In the genomic region with DNA sequence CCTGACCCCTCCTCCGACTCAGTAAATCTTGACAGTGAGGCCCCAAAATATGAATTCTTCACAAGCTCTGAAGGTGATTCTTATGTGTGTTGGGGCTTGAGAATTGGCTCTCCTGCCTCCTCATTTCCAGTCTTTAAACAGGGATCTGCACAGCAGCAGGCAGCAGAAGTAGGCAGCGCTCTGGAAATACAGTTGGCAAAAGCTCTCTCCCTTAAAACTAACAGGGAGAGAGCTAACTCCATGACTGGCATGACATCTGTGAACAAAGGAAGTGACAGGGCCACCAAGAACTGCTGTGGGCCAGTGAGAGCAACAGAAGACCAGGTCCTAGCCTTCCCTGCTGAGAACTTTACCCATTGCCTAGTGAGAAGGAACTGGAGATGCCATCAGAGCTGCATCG, we compare ENCODE assay signal across 21 cellular contexts.
DNase-seq lines count a peak whose midpoint lies in the region; ATAC-seq, FAIRE-seq and TF ChIP-seq lines count a peak whose summit lies in the region.
"Had no signal": no experiment of that assay in that cellular context is flagged by ENCODE, and none has a peak within 500 bp of the region (broad histone marks: within the 10 kb centered on the region; RNA-seq: fewer than 3 reads in every experiment).

No MANE protein-coding gene starts in this region.

- 98% methylated on average over 3 of the region's 3 CpGs for WGBS in A549 (ENCODE audit: missing lambda C conversion rate)
- WGBS in IMR-90 (ENCODE audit: extremely low coverage in 2 of 2, insufficient read length in 1 of 2), 2 experiments, result no CpG with 5 or more reads among the region's 3 CpGs
- 100% methylated on average over 2 of the region's 3 CpGs for WGBS in esophagus muscularis mucosa

- no peak overlapping the region for H2AFZ ChIP-seq in IMR-90 (replicated peaks; ENCODE audit: low read length, poor library complexity)
- H2AFZ ChIP-seq: GM23338 had no signal

- no TSS peak for BruUV-seq in IMR-90 (replicated peaks; lab: Mats Ljungman, UMichigan)

- peak overlapping the region; percentile 56 for H2BK20ac ChIP-seq in IMR-90 (ENCODE audit: low read depth, low read length)

- no peaks in the 10 kb centered on the region for H3K79me1 ChIP-seq in IMR-90 (ENCODE audit: low read depth in 1 of 2, low read length in 2 of 2)

- H3K14ac ChIP-seq in IMR-90 (replicated peaks; ENCODE audit: low read depth, low read length), result peak overlapping the region; percentile 11

- intact Hi-C loops in IMR-90 (cut with micrococcal nuclease) (no loop called here), esophagus muscularis mucosa (cut with DNase I) (no loop called here)

- TF ChIP-seq CTCF in A549 (IDR thresholded peaks at IDR 0.05), result no peak
- no peak for TF ChIP-seq CTCF in IMR-90 (conservative IDR thresholded peaks at IDR 0.05; ENCODE audit: low read depth, low read length)
- no peak for TF ChIP-seq CTCF in esophagus muscularis mucosa (IDR thresholded peaks at IDR 0.05)

- in situ Hi-C loops in IMR-90 (cut with MboI; ENCODE audit: low sequenced_read_pairs), result no loop called here

- H2AK9ac ChIP-seq in IMR-90 (replicated peaks; ENCODE audit: low read depth, low read length, poor library complexity), result no peak overlapping the region

- peaks cover 15% of the 10 kb centered on the region for H3K9me1 ChIP-seq in IMR-90 (ENCODE audit: insufficient read depth, low read length)

- ATAC-seq in A549 (no peak), IMR-90 (ENCODE audit: low read depth) (no peak), GM19455 (IDR thresholded peaks at IDR 0.05; ENCODE audit: unreplicated experiment) (no peak), GM18873 (IDR thresholded peaks at IDR 0.05; ENCODE audit: low FRiP score, unreplicated experiment) (no peak)
- ATAC-seq: CD8-positive, alpha-beta T cell; GM12878; GM23338; HCT116 had no signal

- TF ChIP-seq EP300 in A549 (IDR thresholded peaks at IDR 0.05), result no peak
- no peak for TF ChIP-seq EP300 in esophagus muscularis mucosa (IDR thresholded peaks at IDR 0.05)

- H3K27me3 ChIP-seq in IMR-90 (ENCODE audit: control insufficient read depth, insufficient read depth, low read length), result no peaks in the 10 kb centered on the region
- H3K27me3 ChIP-seq in esophagus muscularis mucosa, result no peaks in the 10 kb centered on the region
- H3K27me3 ChIP-seq: BLaER1 had no signal

- H4K20me1 ChIP-seq in IMR-90 (ENCODE audit: insufficient read depth, low read length), result no peaks in the 10 kb centered on the region
- H4K20me1 ChIP-seq: BLaER1 had no signal

- H4K91ac ChIP-seq in IMR-90 (ENCODE audit: insufficient read depth, low read depth, low read length), result peak overlapping the region; percentile 51

- no peak for TF ChIP-seq RAD21 in A549 (conservative IDR thresholded peaks at IDR 0.05 in 1 of 2, IDR thresholded peaks at IDR 0.05 in 1 of 2)
- no peak for TF ChIP-seq RAD21 in IMR-90 (IDR thresholded peaks at IDR 0.05; ENCODE audit: low read length)

- dilution Hi-C loops in IMR-90 (cut with HindIII; ENCODE audit: low sequenced_read_pairs, unreplicated experiment), result no loop called here

- no peak overlapping the region for H2BK5ac ChIP-seq in IMR-90 (ENCODE audit: low read depth, low read length, poor library complexity, severe bottlenecking)

- H3K56ac ChIP-seq in IMR-90 (ENCODE audit: extremely low read depth, insufficient read depth, low read length), result no peak overlapping the region

- H3K27ac ChIP-seq in A549 (peak overlapping the region; percentile 36 to 86; a peak in 4 of 6 replicates), IMR-90 (ENCODE audit: insufficient read depth, low read length) (no peak overlapping the region), esophagus muscularis mucosa (replicated peaks in 1 of 4) (no peak overlapping the region)
- H3K27ac ChIP-seq: BLaER1, C4-2B had no signal

- H2BK15ac ChIP-seq in IMR-90 (ENCODE audit: low read depth, low read length), result peak overlapping the region; percentile 90; the same call in 2 of the 3 replicates

- H4K8ac ChIP-seq in IMR-90 (ENCODE audit: low read depth in 2 of 2, low read length in 2 of 2), result peak overlapping the region; percentile 26 to 85; a peak in 3 of 4 replicates

- no peak overlapping the region for H3K4me3 ChIP-seq in A549
- H3K4me3 ChIP-seq in IMR-90 (ENCODE audit: insufficient read depth, low read depth, low read length), result no peak overlapping the region
- H3K4me3 ChIP-seq in esophagus muscularis mucosa, result no peak overlapping the region
- H3K4me3 ChIP-seq: BLaER1, GM12878, GM23338 had no signal

- H4K5ac ChIP-seq in IMR-90 (ENCODE audit: low read depth, low read length), result peak overlapping the region; percentile 69; the same call in 1 of the 2 replicates

- peak overlapping the region; percentile 53 for H2BK120ac ChIP-seq in IMR-90 (ENCODE audit: low read depth, low read length)

- no peak for FAIRE-seq in A549 (lab: Jason Lieb, UNC)
- FAIRE-seq: GM12878, GM18507 had no signal

- H2AK5ac ChIP-seq in IMR-90 (ENCODE audit: low read depth, low read length), result peak overlapping the region; percentile 30; the same call in 1 of the 2 replicates

- no peak overlapping the region for H3K9ac ChIP-seq in IMR-90 (ENCODE audit: low read depth, low read length)
- H3K9ac ChIP-seq: BLaER1 had no signal

- DNase-seq in A549 (ENCODE audit: low read depth in 1 of 2, low spot score in 1 of 2), result no peak
- DNase-seq in IMR-90, result no peak
- peak; percentile 72 for DNase-seq in esophagus muscularis mucosa (ENCODE audit: extremely low spot score)
- no peak for DNase-seq in DMS114 treated with DMSO at 0.1 percent for 48 hours (lab: John Stamatoyannopoulos, UW; ENCODE audit: unreplicated experiment)
- DNase-seq: 8988T; Caco-2; CD4-positive, CD25-positive, alpha-beta regulatory T cell; CD8-positive, alpha-beta T cell; DMS153; DND-41; GDM1; H9; HFFc6 had no signal

- H3K36me3 ChIP-seq in IMR-90 (ENCODE audit: control insufficient read depth, insufficient read depth, low read length), result no peaks in the 10 kb centered on the region
- H3K36me3 ChIP-seq in esophagus muscularis mucosa, result no peaks in the 10 kb centered on the region
- H3K36me3 ChIP-seq: BLaER1 had no signal

- CTCF ChIA-PET in A549 (lab: Yijun Ruan, JAX), result interaction anchor here (2.0 kb wide), 1 partner anchor 15 kb away, joined by 6 read pairs; no protein-coding TSS in a partner anchor
- CTCF ChIA-PET in IMR-90 (lab: Yijun Ruan, JAX), result no interaction called here

- TF ChIP-seq POLR2A in A549 (IDR thresholded peaks at IDR 0.05; ENCODE audit: low read length), result no peak
- no peak for TF ChIP-seq POLR2A in IMR-90 (IDR thresholded peaks at IDR 0.05; ENCODE audit: low read depth, low read length)
- TF ChIP-seq POLR2A in esophagus muscularis mucosa (IDR thresholded peaks at IDR 0.05; ENCODE audit: low read depth), result no peak

- POLR2A ChIA-PET in A549 (lab: Yijun Ruan, JAX) (no interaction called here), IMR-90 (lab: Charles Lee; ENCODE audit: unreplicated experiment) (no interaction called here)

- H3K4me1 ChIP-seq in A549 (peaks cover 48% of the 10 kb centered on the region), IMR-90 (ENCODE audit: control insufficient read depth, insufficient read depth, low read length) (peaks cover 17% of the 10 kb centered on the region), esophagus muscularis mucosa (no peaks in the 10 kb centered on the region)
- H3K4me1 ChIP-seq: Caco-2 had no signal

- H3K23ac ChIP-seq in IMR-90 (ENCODE audit: low read depth, low read length), result peak overlapping the region; percentile 3; the same call in 1 of the 2 replicates

- no peaks in the 10 kb centered on the region for H3K9me3 ChIP-seq in A549
- H3K9me3 ChIP-seq in IMR-90 (ENCODE audit: control insufficient read depth, insufficient read depth, low read length), result no peaks in the 10 kb centered on the region
- H3K9me3 ChIP-seq in esophagus muscularis mucosa, result no peaks in the 10 kb centered on the region
- H3K9me3 ChIP-seq: BLaER1, Caco-2 had no signal

- H3K4ac ChIP-seq in IMR-90 (ENCODE audit: low read depth, low read length), result peak overlapping the region; percentile 39

- H3K4me2 ChIP-seq in A549 (no peak overlapping the region), IMR-90 (ENCODE audit: low read depth, low read length) (no peak overlapping the region)
- H3K4me2 ChIP-seq: BLaER1, GM23338 had no signal

- H3K18ac ChIP-seq in IMR-90 (ENCODE audit: low read depth, low read length), result peak overlapping the region; percentile 62; the same call in 1 of the 2 replicates

TF ChIP-seq in A549, 52 proteins besides CTCF, POLR2A, EP300 and RAD21 (continues in another document):
- no peak for TF ChIP-seq TFCP2L1 (CRISPR knock-in tag; IDR thresholded peaks at IDR 0.05)
- TF ChIP-seq CHD2 (IDR thresholded peaks at IDR 0.05; ENCODE audit: low read length, partially characterized antibody), result no peak
- no peak for TF ChIP-seq MAFK (IDR thresholded peaks at IDR 0.05; ENCODE audit: partially characterized antibody)
- TF ChIP-seq KDM5A (IDR thresholded peaks at IDR 0.05), result no peak
- no peak for TF ChIP-seq BHLHE40 (IDR thresholded peaks at IDR 0.05; ENCODE audit: low read depth, low read length)
- TF ChIP-seq, protein P1, sequence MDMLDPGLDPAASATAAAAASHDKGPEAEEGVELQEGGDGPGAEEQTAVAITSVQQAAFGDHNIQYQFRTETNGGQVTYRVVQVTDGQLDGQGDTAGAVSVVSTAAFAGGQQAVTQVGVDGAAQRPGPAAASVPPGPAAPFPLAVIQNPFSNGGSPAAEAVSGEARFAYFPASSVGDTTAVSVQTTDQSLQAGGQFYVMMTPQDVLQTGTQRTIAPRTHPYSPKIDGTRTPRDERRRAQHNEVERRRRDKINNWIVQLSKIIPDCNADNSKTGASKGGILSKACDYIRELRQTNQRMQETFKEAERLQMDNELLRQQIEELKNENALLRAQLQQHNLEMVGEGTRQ (IDR thresholded peaks at IDR 0.05), result no peak

TF ChIP-seq in IMR-90, 13 proteins besides CTCF, POLR2A, EP300 and RAD21:
- TF ChIP-seq, protein P2, sequence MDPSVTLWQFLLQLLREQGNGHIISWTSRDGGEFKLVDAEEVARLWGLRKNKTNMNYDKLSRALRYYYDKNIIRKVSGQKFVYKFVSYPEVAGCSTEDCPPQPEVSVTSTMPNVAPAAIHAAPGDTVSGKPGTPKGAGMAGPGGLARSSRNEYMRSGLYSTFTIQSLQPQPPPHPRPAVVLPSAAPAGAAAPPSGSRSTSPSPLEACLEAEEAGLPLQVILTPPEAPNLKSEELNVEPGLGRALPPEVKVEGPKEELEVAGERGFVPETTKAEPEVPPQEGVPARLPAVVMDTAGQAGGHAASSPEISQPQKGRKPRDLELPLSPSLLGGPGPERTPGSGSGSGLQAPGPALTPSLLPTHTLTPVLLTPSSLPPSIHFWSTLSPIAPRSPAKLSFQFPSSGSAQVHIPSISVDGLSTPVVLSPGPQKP (IDR thresholded peaks at IDR 0.05; ENCODE audit: borderline replicate concordance, low read depth, low read length), result no peak
- TF ChIP-seq CEBPB (IDR thresholded peaks at IDR 0.05; ENCODE audit: low read depth, low read length), result no peak
TF ChIP-seq in IMR-90: peak in this region for 0.

Comparison
In these comparisons a context has a peak if more than half of its experiments do, and no peak if none do; other contexts are left out.
1. H3K27ac ChIP-seq: peak in A549 (2 of 2); none in IMR-90 (single experiment) and esophagus muscularis mucosa (0 of 4).